ENCODE assay signal across 9 cellular contexts in genomic region chr4:67700119-67700873, GRCh38. TPM values are rescaled to one million over a fixed set of nuclear protein-coding genes. Genes with fewer than 3 reads are reported as not detected.
A peak's percentile ranks its signal among the peaks of the same experiment; 100 is the strongest.
DNase-seq lines count a peak whose midpoint lies in the region; ATAC-seq, FAIRE-seq and TF ChIP-seq lines count a peak whose summit lies in the region.
"Had no signal": no experiment of that assay in that cellular context is flagged by ENCODE, and none has a peak within 500 bp of the region (broad histone marks: within the 10 kb centered on the region; RNA-seq: fewer than 3 reads in every experiment).

No MANE protein-coding gene starts in this region.

- WGBS in HepG2 (ENCODE audit: low lambda C conversion rate): 2% methylated on average over 11 of the region's 17 CpGs
- WGBS in thymus: 20% methylated on average over 17 of the region's 17 CpGs

- peaks cover 43% of the 10 kb centered on the region for H3K4me1 Mint-ChIP-seq in activated CD4-positive, alpha-beta T cell treated with anti-CD3 and anti-CD28 coated beads, Interleukin-2, amount 10 ng/mL, durations not matched to agents 24 days and 14 days

- TF ChIP-seq EP300 in HepG2 (IDR thresholded peaks at IDR 0.05; ENCODE audit: low read depth in 2 of 2, low read length in 2 of 2) (no peak), HepG2 (CRISPR knock-in tag; IDR thresholded peaks at IDR 0.05; ENCODE audit: borderline replicate concordance) (no peak)

- H3K36me3 ChIP-seq in bronchial epithelial cell (ENCODE audit: control insufficient read depth, insufficient read depth, low read length): no peaks in the 10 kb centered on the region
- H3K36me3 ChIP-seq in HepG2 (replicated peaks in 1 of 2; ENCODE audit: control insufficient read depth in 1 of 2, insufficient read depth in 2 of 2, low read length in 2 of 2): peaks cover 0 to 9% of the 10 kb centered on the region in 2 experiments; a peak in 2 of 5 replicates
- H3K36me3 ChIP-seq in thymus (ENCODE audit: control insufficient read depth, insufficient read depth): no peaks in the 10 kb centered on the region

- TF ChIP-seq POLR2A in HepG2 (IDR thresholded peaks at IDR 0.05; ENCODE audit: insufficient read depth in 1 of 2, low read depth in 2 of 2, low read length in 2 of 2): 0 out of 4 replicates have a peak, but pooled peaks of 1 of the 2 experiments have one; percentile 7

- peak overlapping the region; percentile 83 for H3K9ac ChIP-seq in HepG2 (ENCODE audit: insufficient read depth, low read depth, low read length)

- H3K4me2 ChIP-seq in HepG2 (ENCODE audit: low read depth, low read length): peak overlapping the region; percentile 81

- FAIRE-seq in bronchial epithelial cell (lab: Jason Lieb, UNC) (no peak), HepG2 (lab: Jason Lieb, UNC) (no peak)

- intact Hi-C loops in activated CD4-positive, alpha-beta T cell treated with anti-CD3 and anti-CD28 coated beads, Interleukin-2, amount 10 ng/mL, durations not matched to agents 24 days and 14 days (cut with micrococcal nuclease): loop anchor here (1.0 to 10.0 kb wide), 4 partner anchors 15 to 545 kb away; partner anchors contain the start of gene TMPRSS11B
- intact Hi-C loops in HepG2 (cut with micrococcal nuclease; ENCODE audit: unreplicated experiment): loop anchor here (2.0 to 5.0 kb wide), 3 partner anchors 15 to 153 kb away; partner anchors contain the start of gene CENPC

- CTCF ChIA-PET in HepG2 (lab: Yijun Ruan, JAX; ENCODE audit: low intra/inter-chr PET ratio, low total read pairs): no interaction called here

- peak overlapping the region; percentile 75 for H3K4me3 ChIP-seq in HFF-Myc (replicated peaks; ENCODE audit: low read depth, low read length)
- peak overlapping the region; percentile 95 for H3K4me3 ChIP-seq in bronchial epithelial cell (ENCODE audit: low read depth, low read length)
- H3K4me3 ChIP-seq in HepG2 (replicated peaks in 1 of 3; ENCODE audit: insufficient read depth in 1 of 3, low read depth in 2 of 3, low read length in 3 of 3): peak overlapping the region; percentile 87 to 89 (median 88)
- peak overlapping the region; percentile 79 for H3K4me3 ChIP-seq in thymus (ENCODE audit: low read length)

- TF ChIP-seq CTCF in HFF-Myc (IDR thresholded peaks at IDR 0.05; ENCODE audit: low read depth, low read length, missing control alignments) (no peak), bronchial epithelial cell (IDR thresholded peaks at IDR 0.05; ENCODE audit: insufficient read depth, low read length, severe bottlenecking) (no peak), HepG2 (CRISPR knock-in tag; IDR thresholded peaks at IDR 0.05) (no peak)

- peaks cover 76% of the 10 kb centered on the region for H3K79me2 ChIP-seq in HepG2 (ENCODE audit: insufficient read depth, low read length)

- H3K9me3 ChIP-seq in HepG2 (ENCODE audit: low read length): no peaks in the 10 kb centered on the region
- no peaks in the 10 kb centered on the region for H3K9me3 ChIP-seq in thymus (ENCODE audit: control insufficient read depth)

- peaks cover 5% of the 10 kb centered on the region; the same call in 1 of the 2 replicates for H4K20me1 ChIP-seq in HepG2 (ENCODE audit: insufficient read depth, low read length)

- H3K36me3 Mint-ChIP-seq in activated CD4-positive, alpha-beta T cell treated with anti-CD3 and anti-CD28 coated beads, Interleukin-2, amount 10 ng/mL, durations not matched to agents 24 days and 14 days (ENCODE audit: low read depth): peaks cover 37% of the 10 kb centered on the region

- POLR2A ChIA-PET in HepG2 (lab: Yijun Ruan, JAX): interaction anchor here (1.1 to 1.4 kb wide), 3 partner anchors 9 to 155 kb away, joined by 3 to 4 read pairs (median 4); partner anchors contain the start of gene CENPC

- H3K4me1 ChIP-seq in HepG2 (ENCODE audit: insufficient read depth, low read length) (peaks cover 54% of the 10 kb centered on the region), thymus (ENCODE audit: control insufficient read depth, insufficient read depth, low read length) (peaks cover 11% of the 10 kb centered on the region)

- ATAC-seq in HepG2: peak; percentile 52

- no peaks in the 10 kb centered on the region for H3K27me3 Mint-ChIP-seq in activated CD4-positive, alpha-beta T cell treated with anti-CD3 and anti-CD28 coated beads, Interleukin-2, amount 10 ng/mL, durations not matched to agents 24 days and 14 days

- H3K27me3 ChIP-seq in bronchial epithelial cell (ENCODE audit: control insufficient read depth, insufficient read depth, low read length): no peaks in the 10 kb centered on the region
- H3K27me3 ChIP-seq in HepG2 (ENCODE audit: control insufficient read depth in 1 of 2, insufficient read depth in 2 of 2, low read length in 2 of 2): no peaks in the 10 kb centered on the region
- H3K27me3 ChIP-seq in thymus (ENCODE audit: control insufficient read depth, insufficient read depth): no peaks in the 10 kb centered on the region

- in situ Hi-C loops in HepG2 (cut with HindIII; ENCODE audit: extremely low pct_ligation_motif_present, low pct_unique_long_range_greater_than_20kb): no loop called here

- DNase-seq in activated CD4-positive, alpha-beta T cell treated with anti-CD3 and anti-CD28 coated beads, Interleukin-2, amount 10 ng/mL, durations not matched to agents 24 days and 14 days: peak; percentile 75
- DNase-seq in activated CD4-positive, alpha-beta T cell treated with anti-CD3 and anti-CD28 coated beads, Interleukin-2, amount 50 U/mL, for 4 hours: no peak
- DNase-seq in HFF-Myc (ENCODE audit: extremely low read depth, low read depth) (no peak), NCI-H774 (lab: John Stamatoyannopoulos, UW) (peak; percentile 31), bronchial epithelial cell (ENCODE audit: low read depth) (peak; percentile 66), HepG2 (ENCODE audit: low spot score) (no peak), mucosa of gallbladder (ENCODE audit: low spot score) (no peak)

- H3K27ac Mint-ChIP-seq in activated CD4-positive, alpha-beta T cell treated with anti-CD3 and anti-CD28 coated beads, Interleukin-2, amount 10 ng/mL, durations not matched to agents 24 days and 14 days: peak overlapping the region; percentile 97

- H3K27ac ChIP-seq in HepG2 (ENCODE audit: extremely low read length, insufficient read depth, low read length) (peak overlapping the region; percentile 84), thymus (ENCODE audit: low read depth) (peak overlapping the region; percentile 83)

- H3K4me3 Mint-ChIP-seq in activated CD4-positive, alpha-beta T cell treated with anti-CD3 and anti-CD28 coated beads, Interleukin-2, amount 10 ng/mL, durations not matched to agents 24 days and 14 days: peak overlapping the region; percentile 96

- no peak for TF ChIP-seq RAD21 in HepG2 (CRISPR knock-in tag; IDR thresholded peaks at IDR 0.05)

- H2AFZ ChIP-seq in HepG2 (ENCODE audit: low read length): no peak overlapping the region

- TSS peak; percentile 67 for BruUV-seq in HepG2 (replicated peaks; lab: Mats Ljungman, UMichigan)

- H3K9me3 Mint-ChIP-seq in activated CD4-positive, alpha-beta T cell treated with anti-CD3 and anti-CD28 coated beads, Interleukin-2, amount 10 ng/mL, durations not matched to agents 24 days and 14 days: peaks cover 4% of the 10 kb centered on the region

RNA-seq across cellular contexts. Expression of gene UBA6, which starts 0.7 kb away (rescaled TPM):
- total RNA-seq in activated CD4-positive, alpha-beta T cell treated with anti-CD3 and anti-CD28 coated beads, Interleukin-2, amount 10 ng/mL, durations not matched to agents 24 days and 14 days: 78.2 and 85.4 TPM in 2 replicates
- total RNA-seq in bronchial epithelial cell (92.9 and 145 TPM in 2 replicates), HepG2 (2016; rRNA removed; fragmentation: Illumina TruSeq; extraction: Trizol) (75.4 and 153 TPM in 2 replicates), mucosa of gallbladder (38.0 TPM)
- total RNA-seq in HepG2 (2016; cell fraction: cytosol; rRNA removed; fragmentation: Illumina TruSeq; extraction: Trizol; ENCODE audit: low read depth): 4.5 TPM in 2 replicates
- total RNA-seq in HepG2 (2016; cell fraction: insoluble cytoplasmic fraction; rRNA removed; fragmentation: Illumina TruSeq; extraction: Trizol): 73.9 and 131 TPM in 2 replicates
- total RNA-seq in HepG2 (2016; cell fraction: membrane; rRNA removed; fragmentation: Illumina TruSeq; extraction: Trizol): 12.0 and 16.0 TPM in 2 replicates
- total RNA-seq in HepG2 (2016; cell fraction: nucleus; rRNA removed; fragmentation: Illumina TruSeq; extraction: Trizol): 65.0 and 67.0 TPM in 2 replicates
- polyA plus RNA-seq in HepG2 (2011; rRNA removed) (25.6 and 33.3 TPM in 2 replicates), thymus (13.8 TPM)
- polyA plus RNA-seq in HepG2 (2011; cell fraction: cytosol; rRNA removed): 21.1 and 24.7 TPM in 2 replicates
- polyA plus RNA-seq in HepG2 (2011; cell fraction: nucleus; rRNA removed): 53.3 and 61.9 TPM in 2 replicates
- polyA plus RNA-seq in HepG2 (2012): 21.2 and 31.8 TPM in 2 replicates
- polyA plus RNA-seq in HepG2 (2016; cell fraction: cytosol; fragmentation: Illumina TruSeq; extraction: Trizol; ENCODE audit: low read depth): 0.36 and 0.42 TPM in 2 replicates
- 30.7 and 31.3 TPM in 2 replicates for polyA plus RNA-seq in HepG2 (2016; cell fraction: insoluble cytoplasmic fraction; fragmentation: Illumina TruSeq; extraction: Trizol; ENCODE audit: low read depth)
- 1.7 and 1.8 TPM in 2 replicates for polyA plus RNA-seq in HepG2 (2016; cell fraction: membrane; fragmentation: Illumina TruSeq; extraction: Trizol; ENCODE audit: low read depth)
- 40.8 and 51.8 TPM in 2 replicates for polyA plus RNA-seq in HepG2 (2016; cell fraction: nucleus; fragmentation: Illumina TruSeq; extraction: Trizol; ENCODE audit: insufficient read depth, low read depth)
- polyA minus RNA-seq in HepG2 (2011; rRNA and poly(A)+ RNA removed; ENCODE audit: low replicate concordance): 23.8 and 28.1 TPM in 2 replicates
- polyA minus RNA-seq in HepG2 (2011; cell fraction: cytosol; rRNA and poly(A)+ RNA removed): 87.0 and 107 TPM in 2 replicates
- 150 and 178 TPM in 2 replicates for polyA minus RNA-seq in HepG2 (2011; cell fraction: nucleus; rRNA and poly(A)+ RNA removed)

RNA-seq across cellular contexts. Expression of gene GNRHR, which starts 53.9 kb away (rescaled TPM):
- total RNA-seq in activated CD4-positive, alpha-beta T cell treated with anti-CD3 and anti-CD28 coated beads, Interleukin-2, amount 10 ng/mL, durations not matched to agents 24 days and 14 days: not detected in 2 replicates
- total RNA-seq in bronchial epithelial cell (under 0.01 and 0.13 TPM in 2 replicates), HepG2 (2016; rRNA removed; fragmentation: Illumina TruSeq; extraction: Trizol) (not detected in 2 replicates), mucosa of gallbladder (not detected)
- not detected in 2 replicates for total RNA-seq in HepG2 (2016; cell fraction: cytosol; rRNA removed; fragmentation: Illumina TruSeq; extraction: Trizol; ENCODE audit: low read depth)
- total RNA-seq in HepG2 (2016; cell fraction: insoluble cytoplasmic fraction; rRNA removed; fragmentation: Illumina TruSeq; extraction: Trizol): not detected in 2 replicates
- not detected in 2 replicates for total RNA-seq in HepG2 (2016; cell fraction: membrane; rRNA removed; fragmentation: Illumina TruSeq; extraction: Trizol)
- not detected in 2 replicates for total RNA-seq in HepG2 (2016; cell fraction: nucleus; rRNA removed; fragmentation: Illumina TruSeq; extraction: Trizol)
- polyA plus RNA-seq in HepG2 (2011; rRNA removed) (not detected in 2 replicates), thymus (not detected)
- not detected in 2 replicates for polyA plus RNA-seq in HepG2 (2011; cell fraction: cytosol; rRNA removed)
- polyA plus RNA-seq in HepG2 (2011; cell fraction: nucleus; rRNA removed): not detected in 2 replicates
- polyA plus RNA-seq in HepG2 (2012): 0.09 and 0.19 TPM in 2 replicates
- not detected in 2 replicates for polyA plus RNA-seq in HepG2 (2016; cell fraction: cytosol; fragmentation: Illumina TruSeq; extraction: Trizol; ENCODE audit: low read depth)
- polyA plus RNA-seq in HepG2 (2016; cell fraction: insoluble cytoplasmic fraction; fragmentation: Illumina TruSeq; extraction: Trizol; ENCODE audit: low read depth): not detected in 2 replicates
- not detected in 2 replicates for polyA plus RNA-seq in HepG2 (2016; cell fraction: membrane; fragmentation: Illumina TruSeq; extraction: Trizol; ENCODE audit: low read depth)
- not detected in 2 replicates for polyA plus RNA-seq in HepG2 (2016; cell fraction: nucleus; fragmentation: Illumina TruSeq; extraction: Trizol; ENCODE audit: insufficient read depth, low read depth)
- not detected in 2 replicates for polyA minus RNA-seq in HepG2 (2011; rRNA and poly(A)+ RNA removed; ENCODE audit: low replicate concordance)
- not detected in 2 replicates for polyA minus RNA-seq in HepG2 (2011; cell fraction: cytosol; rRNA and poly(A)+ RNA removed)
- not detected in 2 replicates for polyA minus RNA-seq in HepG2 (2011; cell fraction: nucleus; rRNA and poly(A)+ RNA removed)
- total RNA-seq: pulmonary artery endothelial cell had no signal

Comparison
In these comparisons a context has a peak if more than half of its experiments do, and no peak if none do; other contexts are left out.
1. DNase-seq: peak in activated CD4-positive, alpha-beta T cell treated with anti-CD3 and anti-CD28 coated beads, Interleukin-2, amount 10 ng/mL, durations not matched to agents 24 days and 14 days (single experiment), NCI-H774 (single experiment) and bronchial epithelial cell (single experiment); none in activated CD4-positive, alpha-beta T cell treated with anti-CD3 and anti-CD28 coated beads, Interleukin-2, amount 50 U/mL, for 4 hours (0 of 2), HFF-Myc (single experiment), HepG2 (single experiment) and mucosa of gallbladder (single experiment).
2. Peak in every context shown above with its lines, with median percentiles within 50 percentile points of each other: H3K4me3 ChIP-seq.